ENCODE assay signal across 8 cellular contexts in genomic region chr17:27295945-27296344, GRCh38. TPM values are rescaled to one million over a fixed set of nuclear protein-coding genes. Genes with fewer than 3 reads are reported as not detected.
DNase-seq lines count a peak whose midpoint lies in the region; FAIRE-seq and TF ChIP-seq lines count a peak whose summit lies in the region.

No MANE protein-coding gene starts in this region.

- FAIRE-seq in endothelial cell of umbilical vein (lab: Jason Lieb, UNC) = no peak

- peak overlapping the region; percentile 98 for H3K4me3 Mint-ChIP-seq in Calu3 (ENCODE audit: low read depth, unreplicated experiment)

- H2AFZ ChIP-seq in PC-9 (no peak overlapping the region), endothelial cell of umbilical vein (ENCODE audit: low read depth, low read length) (no peak overlapping the region), parathyroid adenoma (no peak overlapping the region)

- peaks cover 44% of the 10 kb centered on the region for H3K36me3 Mint-ChIP-seq in Calu3 (ENCODE audit: insufficient read depth, unreplicated experiment)

- no peak for TF ChIP-seq POLR2A in endothelial cell of umbilical vein (IDR thresholded peaks at IDR 0.05; ENCODE audit: low read depth, low read length)

- DNase-seq in Calu3 = no peak
- DNase-seq in PC-9 = no peak
- DNase-seq in endothelial cell of umbilical vein (ENCODE audit: low read depth, low spot score) = peak; percentile 50
- no peak for DNase-seq in OCI-M2 (lab: John Stamatoyannopoulos, UW; ENCODE audit: unreplicated experiment)
- DNase-seq in AG20443 (ENCODE audit: low spot score) = no peak
- DNase-seq in HuH-7.5 (ENCODE audit: low spot score) = no peak
- DNase-seq in NCI-H1105 treated with DMSO at 0.1 percent for 48 hours (lab: John Stamatoyannopoulos, UW) = no peak

- peaks cover 15% of the 10 kb centered on the region; the same call in 1 of the 2 replicates for H3F3A ChIP-seq in PC-9 (ENCODE audit: insufficient read depth, low read depth)

- TF ChIP-seq CTCF in Calu3 (IDR thresholded peaks at IDR 0.05; ENCODE audit: unreplicated experiment) = no peak
- TF ChIP-seq CTCF in PC-9 (conservative IDR thresholded peaks at IDR 0.05) = no peak
- TF ChIP-seq CTCF in endothelial cell of umbilical vein (IDR thresholded peaks at IDR 0.05; ENCODE audit: extremely low read depth in 1 of 2, insufficient read depth in 1 of 2, low read depth in 1 of 2, low read length in 2 of 2) = no peak
- no peak for TF ChIP-seq CTCF in parathyroid adenoma (IDR thresholded peaks at IDR 0.05)

- H4K20me1 ChIP-seq in PC-9 (ENCODE audit: insufficient read depth) (peaks cover 46% of the 10 kb centered on the region), endothelial cell of umbilical vein (replicated peaks; ENCODE audit: control insufficient read depth, extremely low read depth, insufficient read depth, low read length) (peaks cover 11% of the 10 kb centered on the region)

- no peaks in the 10 kb centered on the region for H3K27me3 Mint-ChIP-seq in Calu3 (ENCODE audit: unreplicated experiment)

- dilution Hi-C loops in endothelial cell of umbilical vein (cut with MboI; ENCODE audit: extremely low pct_ligation_motif_present, low sequenced_read_pairs) = no loop called here

- H3K36me3 ChIP-seq in PC-9 (ENCODE audit: low read depth) = no peaks in the 10 kb centered on the region
- H3K36me3 ChIP-seq in endothelial cell of umbilical vein (ENCODE audit: control insufficient read depth in 2 of 2, extremely low read depth in 1 of 2, insufficient read depth in 2 of 2, low read length in 2 of 2) = peaks cover 0 to 4% of the 10 kb centered on the region in 2 experiments
- H3K36me3 ChIP-seq in parathyroid adenoma (ENCODE audit: control insufficient read depth, insufficient read depth, low read length) = no peaks in the 10 kb centered on the region

- H3K4me1 ChIP-seq in PC-9 (replicated peaks; ENCODE audit: insufficient read depth) = peaks cover 26% of the 10 kb centered on the region
- peaks cover 21% of the 10 kb centered on the region for H3K4me1 ChIP-seq in endothelial cell of umbilical vein (ENCODE audit: control insufficient read depth, extremely low read depth, insufficient read depth, low read length)
- peaks cover 9% of the 10 kb centered on the region for H3K4me1 ChIP-seq in parathyroid adenoma

- H3K27me3 ChIP-seq in PC-9 (ENCODE audit: insufficient read depth, low read depth) (no peaks in the 10 kb centered on the region), endothelial cell of umbilical vein (ENCODE audit: control insufficient read depth in 2 of 2, insufficient read depth in 2 of 2, low read length in 2 of 2) (no peaks in the 10 kb centered on the region), parathyroid adenoma (ENCODE audit: control insufficient read depth, insufficient read depth, low read length) (no peaks in the 10 kb centered on the region)

- no peaks in the 10 kb centered on the region for H3K9me1 ChIP-seq in endothelial cell of umbilical vein (replicated peaks; ENCODE audit: control insufficient read depth, extremely low read depth, insufficient read depth, low read length)

- peak overlapping the region; percentile 45 for H3K27ac ChIP-seq in PC-9
- H3K27ac ChIP-seq in endothelial cell of umbilical vein (ENCODE audit: insufficient read depth, low read depth, low read length) = peak overlapping the region; percentile 13
- H3K27ac ChIP-seq in parathyroid adenoma = peak overlapping the region; percentile 96

- POLR2A ChIA-PET in PC-9 (lab: Charles Lee; ENCODE audit: unreplicated experiment) (interaction anchor here (0.6 to 0.7 kb wide), 2 partner anchors 9 to 37 kb away, joined by 4 to 6 read pairs; no protein-coding TSS in a partner anchor), endothelial cell of umbilical vein (lab: Charles Lee) (interaction anchor here (1.0 kb wide), 1 partner anchor 11 kb away, joined by 5 read pairs; no protein-coding TSS in a partner anchor)

- H3K9me2 ChIP-seq in PC-9 (ENCODE audit: insufficient read depth) = no peaks in the 10 kb centered on the region

- no peaks in the 10 kb centered on the region for H3K9me3 Mint-ChIP-seq in Calu3 (ENCODE audit: low read depth, unreplicated experiment)

- peak overlapping the region; percentile 96 for H3K9ac ChIP-seq in endothelial cell of umbilical vein (replicated peaks; ENCODE audit: extremely low read depth, insufficient read depth, low read length)
- H3K9ac ChIP-seq in parathyroid adenoma = no peak overlapping the region

- H3K27ac Mint-ChIP-seq in Calu3 (ENCODE audit: unreplicated experiment) = peak overlapping the region; percentile 97

- H3K4me3 ChIP-seq in PC-9 (peak overlapping the region; percentile 99; the same call in 1 of the 2 replicates), endothelial cell of umbilical vein (replicated peaks in 1 of 3; ENCODE audit: insufficient read depth in 1 of 3, low read depth in 1 of 3, low read length in 3 of 3) (peak overlapping the region; percentile 45 to 96 (median 86)), parathyroid adenoma (ENCODE audit: low read depth, low read length) (peak overlapping the region; percentile 93)

- H3K9me3 ChIP-seq in PC-9 (ENCODE audit: insufficient read depth, low read depth) (no peaks in the 10 kb centered on the region), endothelial cell of umbilical vein (replicated peaks; ENCODE audit: control insufficient read depth, insufficient read depth, low read length) (no peaks in the 10 kb centered on the region), parathyroid adenoma (ENCODE audit: control insufficient read depth, low read length) (no peaks in the 10 kb centered on the region)

- CTCF ChIA-PET in Calu3 (lab: Charles Lee) = interaction anchor here (0.6 to 1.8 kb wide), 8 partner anchors 22 to 349 kb away, joined by 3 to 11 read pairs (median 4); no protein-coding TSS in a partner anchor
- CTCF ChIA-PET in PC-9 (lab: Charles Lee) = interaction anchor here (0.9 to 1.2 kb wide), 2 partner anchors 59 to 198 kb away, joined by 4 to 9 read pairs; no protein-coding TSS in a partner anchor
- CTCF ChIA-PET in endothelial cell of umbilical vein (lab: Charles Lee) = interaction anchor here (1.0 to 11.2 kb wide), 9 partner anchors 11 to 306 kb away, joined by 3 to 109 read pairs (median 5); no protein-coding TSS in a partner anchor

- H3K4me1 Mint-ChIP-seq in Calu3 (ENCODE audit: low read depth, unreplicated experiment) = peaks cover 31% of the 10 kb centered on the region

- H3K4me2 ChIP-seq in PC-9 = peak overlapping the region; percentile 90
- peak overlapping the region; percentile 97 for H3K4me2 ChIP-seq in endothelial cell of umbilical vein (ENCODE audit: insufficient read depth, low read length)
- peak overlapping the region; percentile 85 for H3K4me2 ChIP-seq in parathyroid adenoma (ENCODE audit: low read length)

- BruUV-seq in Calu3 (replicated peaks; lab: Mats Ljungman, UMichigan) (no TSS peak), PC-9 (replicated peaks; lab: Mats Ljungman, UMichigan) (no TSS peak), endothelial cell of umbilical vein (replicated peaks; lab: Mats Ljungman, UMichigan) (no TSS peak)

- intact Hi-C loops in Calu3 (cut with micrococcal nuclease; ENCODE audit: unreplicated experiment) (loop anchor here (2.0 kb wide), 2 partner anchors 27 to 31 kb away; no protein-coding TSS in a partner anchor), PC-9 (cut with micrococcal nuclease; ENCODE audit: unreplicated experiment) (no loop called here), endothelial cell of umbilical vein (cut with micrococcal nuclease) (loop anchor here (1.0 to 2.0 kb wide), 3 partner anchors 21 to 304 kb away; no protein-coding TSS in a partner anchor)

- H3K79me2 ChIP-seq in PC-9 (ENCODE audit: low read depth) = peaks cover 62% of the 10 kb centered on the region
- H3K79me2 ChIP-seq in endothelial cell of umbilical vein (ENCODE audit: control insufficient read depth, insufficient read depth, low read length) = peaks cover 68% of the 10 kb centered on the region
- peaks cover 51% of the 10 kb centered on the region for H3K79me2 ChIP-seq in parathyroid adenoma

TF ChIP-seq in endothelial cell of umbilical vein, 7 proteins besides CTCF, POLR2A, EP300 and RAD21:
- no peak for TF ChIP-seq POLR2AphosphoS5 (IDR thresholded peaks at IDR 0.05; ENCODE audit: insufficient read depth, low read depth, low read length)
- no peak for TF ChIP-seq JUN (IDR thresholded peaks at IDR 0.05; ENCODE audit: borderline replicate concordance, insufficient read depth, insufficient read length, low read depth)
- no peak for TF ChIP-seq GATA2 (IDR thresholded peaks at IDR 0.05; ENCODE audit: insufficient read depth, insufficient read length, low read depth, low read length)
- TF ChIP-seq EZH2 (IDR thresholded peaks at IDR 0.05; ENCODE audit: borderline replicate concordance, low read depth, low read length, severe bottlenecking) = no peak
- no peak for TF ChIP-seq MYC (IDR thresholded peaks at IDR 0.05; ENCODE audit: low read depth, low read length)
- no peak for TF ChIP-seq MAX (IDR thresholded peaks at IDR 0.05; ENCODE audit: insufficient read depth, insufficient read length)
- no peak for TF ChIP-seq FOS (IDR thresholded peaks at IDR 0.05; ENCODE audit: borderline replicate concordance, insufficient read depth, low read length)
TF ChIP-seq in endothelial cell of umbilical vein: peak in this region for 0.

RNA-seq across cellular contexts. Expression of gene WSB1, which starts 2.0 kb away (rescaled TPM):
- 60.7 and 79.7 TPM in 2 replicates for total RNA-seq in Calu3 (2022)
- 66.2 and 101 TPM in 2 replicates for total RNA-seq in PC-9 (2021)
- total RNA-seq in endothelial cell of umbilical vein = 334 and 471 TPM in 2 replicates
- polyA plus RNA-seq in endothelial cell of umbilical vein = 736 and 750 TPM in 2 replicates
- 205 and 437 TPM in 2 replicates for polyA plus RNA-seq in endothelial cell of umbilical vein (2011; cell fraction: cytosol; rRNA removed)
- polyA plus RNA-seq in endothelial cell of umbilical vein (2011; cell fraction: nucleus; rRNA removed) = 2,468 and 4,773 TPM in 2 replicates
- polyA plus RNA-seq in endothelial cell of umbilical vein (2012) = 242 and 354 TPM in 2 replicates
- 520 and 546 TPM in 2 replicates for polyA minus RNA-seq in endothelial cell of umbilical vein
- 12.8 TPM for polyA minus RNA-seq in endothelial cell of umbilical vein (2011; cell fraction: cytosol; rRNA and poly(A)+ RNA removed)
- polyA minus RNA-seq in endothelial cell of umbilical vein (2011; cell fraction: nucleus; rRNA and poly(A)+ RNA removed) = 507 and 650 TPM in 2 replicates

Comparison
In these comparisons a context has a peak if more than half of its experiments do, and no peak if none do; other contexts are left out.
1. H3K27ac ChIP-seq: peak in every context shown above with its lines; median percentile 96 in parathyroid adenoma; 45 in PC-9; 13 in endothelial cell of umbilical vein.